ENCODE assay signal across 27 cellular contexts in genomic region chr2:15580451-15580850, GRCh38.
"Had no signal": no experiment of that assay in that cellular context is flagged by ENCODE, and none has a peak within 500 bp of the region (broad histone marks: within the 10 kb centered on the region; RNA-seq: fewer than 3 reads in every experiment).

No MANE protein-coding gene starts in this region.

- H3K27me3 ChIP-seq: adrenal gland, body of pancreas had no signal

- H3K4me1 ChIP-seq: adrenal gland, body of pancreas had no signal

- H3K9me3 ChIP-seq: adrenal gland, body of pancreas had no signal

- DNase-seq: activated CD4-positive, alpha-beta memory T cell treated with anti-CD3 and anti-CD28 coated beads for 36 hours; activated CD4-positive, alpha-beta T cell treated with anti-CD3 and anti-CD28 coated beads for 36 hours; activated CD4-positive, alpha-beta T cell treated with anti-CD3 and anti-CD28 coated beads, Interleukin-2, amount 10 ng/mL, durations not matched to agents 24 days and 14 days; activated CD4-positive, CD25-positive, alpha-beta regulatory T cell; activated CD4-positive, CD25-positive, alpha-beta regulatory T cell treated with anti-CD3 and anti-CD28 coated beads, Interleukin-2, amount 50 U/mL, for 72 hours; activated CD8-positive, alpha-beta memory T cell treated with anti-CD3 and anti-CD28 coated beads, Interleukin-2, amount 10 ng/mL, durations not matched to agents 7 days and 5 days; activated CD8-positive, alpha-beta memory T cell treated with anti-CD3 and anti-CD28 coated beads, Interleukin-2, amount 50 U/mL, for 4 hours; activated effector memory CD4-positive, alpha-beta T cell treated with anti-CD3 and anti-CD28 coated beads, Interleukin-2, amount 50 U/mL, for 16 hours; activated naive CD4-positive, alpha-beta T cell treated with anti-CD3 and anti-CD28 coated beads for 36 hours; activated naive CD8-positive, alpha-beta T cell treated with anti-CD3 and anti-CD28 coated beads for 36 hours; activated naive CD8-positive, alpha-beta T cell treated with anti-CD3 and anti-CD28 coated beads, Interleukin-2, amount 50 U/mL, for 24 hours; activated T-cell treated with anti-CD3 and anti-CD28 coated beads, Interleukin-2, amount 50 U/mL, for 1 hour; activated T-cell treated with anti-CD3 and anti-CD28 coated beads, Interleukin-2, amount 50 U/mL, for 48 hours; adrenal gland; amygdala; aorta; body of pancreas; caudate nucleus; cortex of kidney; effector CD4-positive, alpha-beta T cell; effector memory CD8-positive, alpha-beta T cell; foreskin fibroblast; head of caudate nucleus; T-helper 17 cell; T1000 had no signal

- H3K4me3 ChIP-seq: adrenal gland, body of pancreas had no signal

- ATAC-seq: activated CD4-positive, alpha-beta T cell treated with anti-CD3 and anti-CD28 coated beads for 36 hours; activated CD8-positive, alpha-beta memory T cell treated with anti-CD3 and anti-CD28 coated beads, Interleukin-2, amount 10 ng/mL, durations not matched to agents 7 days and 5 days; activated CD8-positive, alpha-beta T cell treated with anti-CD3 and anti-CD28 coated beads, Interleukin-2, amount 10 ng/mL, durations not matched to agents 7 days and 5 days; activated naive CD8-positive, alpha-beta T cell treated with anti-CD3 and anti-CD28 coated beads, Interleukin-2, amount 50 U/mL, for 24 hours; body of pancreas; effector memory CD8-positive, alpha-beta T cell; esophagus mucosa; T-helper 17 cell had no signal

- H3K36me3 ChIP-seq: adrenal gland had no signal

- H3K27ac ChIP-seq: adrenal gland, body of pancreas had no signal
